Comparison of ENCODE assay signal across 17 cellular contexts in genomic region chr14:72075649-72076334, GRCh38.
DNase-seq lines count a peak whose midpoint lies in the region; ATAC-seq and TF ChIP-seq lines count a peak whose summit lies in the region.
"Had no signal": no experiment of that assay in that cellular context is flagged by ENCODE, and none has a peak within 500 bp of the region (broad histone marks: within the 10 kb centered on the region; RNA-seq: fewer than 3 reads in every experiment).

No MANE protein-coding gene starts in this region.

- no peaks in the 10 kb centered on the region for H3K9me3 ChIP-seq in neuronal stem cell (replicated peaks in 1 of 2; ENCODE audit: control insufficient read depth in 2 of 2, insufficient read depth in 1 of 2, low read depth in 1 of 2, low read length in 2 of 2)

- H2BK15ac ChIP-seq in neuronal stem cell (ENCODE audit: low read length) = no peak overlapping the region

- no peaks in the 10 kb centered on the region for H3F3A ChIP-seq in GM23338 (replicated peaks; ENCODE audit: low read depth)

- no peak overlapping the region for H3K18ac ChIP-seq in neuronal stem cell (ENCODE audit: low read length)

- no peak overlapping the region for H3K4me3 ChIP-seq in GM23338
- H3K4me3 ChIP-seq in neuronal stem cell (ENCODE audit: low read length in 2 of 2) = no peak overlapping the region

- no peak overlapping the region for H2AFZ ChIP-seq in GM23338
- peak overlapping the region; percentile 68 for H2AFZ ChIP-seq in neuronal stem cell (ENCODE audit: low read length)

- in situ Hi-C loops in SK-MEL-5 (cut with HindIII; ENCODE audit: low pct_unique_long_range_greater_than_20kb, low sequenced_read_pairs) = no loop called here

- no peak overlapping the region for H4K8ac ChIP-seq in neuronal stem cell (ENCODE audit: low read depth, low read length)

- no peak overlapping the region for H3K27ac Mint-ChIP-seq in GM23338
- no peak overlapping the region for H3K27ac Mint-ChIP-seq in MCF 10A (ENCODE audit: low read depth, unreplicated experiment)

- WGBS in neuronal stem cell (ENCODE audit: extremely low coverage in 2 of 2, insufficient read length in 2 of 2, insufficient replicate concordance in 1 of 2), 2 donors = no CpG with 5 or more reads among the region's 9 CpGs

- H4K20me1 ChIP-seq in GM23338 (replicated peaks; ENCODE audit: insufficient read depth) = no peaks in the 10 kb centered on the region

- H3K9ac ChIP-seq in neuronal stem cell (ENCODE audit: low read depth, low read length, poor library complexity) = no peak overlapping the region

- TF ChIP-seq CTCF in GM23338 (conservative IDR thresholded peaks at IDR 0.05; ENCODE audit: low read depth in 2 of 2) (peak in 1 of 2 experiments; percentile 41; a peak in 2 of 4 replicates), MCF 10A (IDR thresholded peaks at IDR 0.05; ENCODE audit: unreplicated experiment) (no peak)

- no peak overlapping the region for H4K91ac ChIP-seq in neuronal stem cell (ENCODE audit: low read depth, low read length, poor library complexity)

- DNase-seq in GM23338 (ENCODE audit: low spot score) (peak; percentile 88), SK-MEL-5 (ENCODE audit: low read depth, low spot score) (peak; percentile 3), iPS DF 4.7 (ENCODE audit: extremely low read depth, low spot score) (peak; percentile 44), neuronal stem cell (ENCODE audit: low spot score) (peak; percentile 56), left ventricle myocardium superior (no peak), inferior parietal cortex (ENCODE audit: extremely low spot score) (no peak), hepatic stellate cell (ENCODE audit: low spot score) (no peak), MCF 10A (ENCODE audit: unreplicated experiment) (no peak)
- DNase-seq: EL, HCEC 1CT, NCI-H1417 treated with DMSO at 0.1 percent for 48 hours, NCI-H1930, NCI-H446 treated with DMSO at 0.1 percent for 48 hours, NCI-H748 treated with DMSO at 0.1 percent for 48 hours, RPMI8226, SIG-M5 had no signal

- H3K4me1 ChIP-seq in GM23338 (ENCODE audit: insufficient read depth) (peaks cover 7% of the 10 kb centered on the region; the same call in 1 of the 2 replicates), neuronal stem cell (ENCODE audit: control insufficient read depth in 2 of 2, insufficient read depth in 1 of 2, low read depth in 1 of 2, low read length in 2 of 2) (peaks cover 5% of the 10 kb centered on the region in 2 donors)

- ATAC-seq in GM23338 (peak; percentile 96), left ventricle myocardium superior (no peak)

- no peak overlapping the region for H3K4me2 ChIP-seq in GM23338
- no peak overlapping the region for H3K4me2 ChIP-seq in neuronal stem cell (ENCODE audit: insufficient read depth, low read length, poor library complexity, severe bottlenecking)

- no peaks in the 10 kb centered on the region for H3K79me1 ChIP-seq in neuronal stem cell (ENCODE audit: low read depth, low read length)

- no peak overlapping the region for H2BK12ac ChIP-seq in neuronal stem cell (ENCODE audit: low read length)

- no peak overlapping the region for H2BK5ac ChIP-seq in neuronal stem cell (ENCODE audit: low read length)

- no peaks in the 10 kb centered on the region for H3K79me2 ChIP-seq in GM23338 (replicated peaks; ENCODE audit: insufficient read depth)

- H3K36me3 Mint-ChIP-seq in GM23338 (ENCODE audit: low read depth) = peaks cover 4% of the 10 kb centered on the region; the same call in 2 of the 3 replicates
- H3K36me3 Mint-ChIP-seq in MCF 10A (ENCODE audit: insufficient read depth, unreplicated experiment) = peaks cover 6% of the 10 kb centered on the region

- no peaks in the 10 kb centered on the region for H3K27me3 Mint-ChIP-seq in GM23338 (ENCODE audit: insufficient read depth, low read depth, poor library complexity)
- H3K27me3 Mint-ChIP-seq in MCF 10A (ENCODE audit: insufficient read depth, unreplicated experiment) = peaks cover 21% of the 10 kb centered on the region

- no peak overlapping the region for H3K23ac ChIP-seq in neuronal stem cell (ENCODE audit: low read depth, low read length, poor library complexity)

- H3K9me2 ChIP-seq in GM23338 (ENCODE audit: insufficient read depth) = no peaks in the 10 kb centered on the region

- no peak overlapping the region for H3K4me3 Mint-ChIP-seq in GM23338
- no peak overlapping the region for H3K4me3 Mint-ChIP-seq in MCF 10A (ENCODE audit: unreplicated experiment)

- no TSS peak for BruUV-seq in MCF 10A (replicated peaks; lab: Mats Ljungman, UMichigan)

- peaks cover 7% of the 10 kb centered on the region for H3K4me1 Mint-ChIP-seq in GM23338
- H3K4me1 Mint-ChIP-seq in MCF 10A (ENCODE audit: insufficient read depth, unreplicated experiment) = no peaks in the 10 kb centered on the region

- H3K9me3 Mint-ChIP-seq in GM23338 = peaks cover 11% of the 10 kb centered on the region; the same call in 2 of the 3 replicates
- H3K9me3 Mint-ChIP-seq in MCF 10A (ENCODE audit: unreplicated experiment) = no peaks in the 10 kb centered on the region

- H3K36me3 ChIP-seq in GM23338 (ENCODE audit: insufficient read depth) (no peaks in the 10 kb centered on the region), neuronal stem cell (replicated peaks in 1 of 2; ENCODE audit: control insufficient read depth in 2 of 2, insufficient read depth in 2 of 2, low read length in 2 of 2) (no peaks in the 10 kb centered on the region)

- H2AK5ac ChIP-seq in neuronal stem cell (ENCODE audit: low read depth, low read length) = no peak overlapping the region

- H3K4ac ChIP-seq in neuronal stem cell (ENCODE audit: low read length) = no peak overlapping the region

- H3K27me3 ChIP-seq in GM23338 (ENCODE audit: insufficient read depth) (no peaks in the 10 kb centered on the region), neuronal stem cell (ENCODE audit: control insufficient read depth in 3 of 3, insufficient read depth in 3 of 3, low read depth in 1 of 3, low read length in 3 of 3) (no peaks in the 10 kb centered on the region)

- CTCF ChIA-PET in MCF 10A (lab: Yijun Ruan, JAX) = no interaction called here

- no peak overlapping the region for H3K14ac ChIP-seq in neuronal stem cell (ENCODE audit: low read length)

- POLR2A ChIA-PET in MCF 10A (lab: Yijun Ruan, JAX) = interaction anchor here (1.3 kb wide), 1 partner anchor 18 kb away, joined by 4 read pairs; no protein-coding TSS in a partner anchor

- intact Hi-C loops in left ventricle myocardium superior (cut with micrococcal nuclease) (no loop called here), MCF 10A (cut with micrococcal nuclease) (no loop called here)

- no peak overlapping the region for H2BK120ac ChIP-seq in neuronal stem cell (ENCODE audit: low read depth, low read length)

- H3K27ac ChIP-seq in GM23338 (ENCODE audit: low read depth) = no peak overlapping the region
- peak overlapping the region; percentile 71 for H3K27ac ChIP-seq in neuronal stem cell (replicated peaks; ENCODE audit: low read length)
- H3K27ac ChIP-seq: C4-2B had no signal

TF ChIP-seq in GM23338, 12 proteins besides CTCF, POLR2A, EP300 and RAD21 (continues in another document):
- TF ChIP-seq EZH2 (IDR thresholded peaks at IDR 0.05; ENCODE audit: low read depth, unreplicated experiment) = no peak

Comparison
In these comparisons a context has a peak if more than half of its experiments do, and no peak if none do; other contexts are left out.
1. DNase-seq: peak in GM23338 (single experiment), SK-MEL-5 (single experiment), iPS DF 4.7 (single experiment) and neuronal stem cell (single experiment); none in left ventricle myocardium superior (single experiment), inferior parietal cortex (single experiment), hepatic stellate cell (single experiment) and MCF 10A (single experiment).